In genomic region chr9:124859803-124860581, GRCh38 we compare ENCODE assay signal across 11 cellular contexts. TPM values are rescaled to one million over a fixed set of nuclear protein-coding genes. Genes with fewer than 3 reads are reported as not detected.
A peak's percentile ranks its signal among the peaks of the same experiment; 100 is the strongest.
DNase-seq lines count a peak whose midpoint lies in the region; ATAC-seq, FAIRE-seq and TF ChIP-seq lines count a peak whose summit lies in the region.
"Had no signal": no experiment of that assay in that cellular context is flagged by ENCODE, and none has a peak within 500 bp of the region (broad histone marks: within the 10 kb centered on the region; RNA-seq: fewer than 3 reads in every experiment).

No MANE protein-coding gene starts in this region.

- H3K27me3 Mint-ChIP-seq in HFFc6 (ENCODE audit: insufficient read depth) = peaks cover under 1% of the 10 kb centered on the region; the same call in 1 of the 2 replicates
- H3K27me3 Mint-ChIP-seq in activated naive CD8-positive, alpha-beta T cell treated with anti-CD3 and anti-CD28 coated beads, Interleukin-2, amount 50 U/mL, for 24 hours = no peaks in the 10 kb centered on the region

- ATAC-seq in A549 (no peak), lower lobe of right lung (no peak), HG03354 (IDR thresholded peaks at IDR 0.05; ENCODE audit: poor library complexity, severe bottlenecking, unreplicated experiment) (no peak), GM18861 (IDR thresholded peaks at IDR 0.05; ENCODE audit: unreplicated experiment) (no peak), HG03571 (IDR thresholded peaks at IDR 0.05; ENCODE audit: unreplicated experiment) (no peak)
- no peak for ATAC-seq in activated naive CD8-positive, alpha-beta T cell treated with anti-CD3 and anti-CD28 coated beads, Interleukin-2, amount 50 U/mL, for 24 hours

- H3K27ac Mint-ChIP-seq in HFFc6 = peak overlapping the region; percentile 87
- H3K27ac Mint-ChIP-seq in activated naive CD8-positive, alpha-beta T cell treated with anti-CD3 and anti-CD28 coated beads, Interleukin-2, amount 50 U/mL, for 24 hours = peak overlapping the region; percentile 97

- H3K36me3 ChIP-seq in lower lobe of right lung = peaks cover 46% of the 10 kb centered on the region

- CTCF ChIA-PET in A549 (lab: Yijun Ruan, JAX) = interaction anchor here (0.6 to 43.0 kb wide), 8 partner anchors 9 to 404 kb away, joined by 3 to 2512 read pairs (median 5); partner anchors contain the start of genes NR6A1, OLFML2A and WDR38

- no peaks in the 10 kb centered on the region for H3K27me3 ChIP-seq in lower lobe of right lung (ENCODE audit: low read depth)

- no peak for FAIRE-seq in A549 (lab: Jason Lieb, UNC)

- TF ChIP-seq CTCF in A549 (IDR thresholded peaks at IDR 0.05) (no peak), HFFc6 (IDR thresholded peaks at IDR 0.05) (no peak; the same call in 1 of the 2 replicates), lower lobe of right lung (IDR thresholded peaks at IDR 0.05) (no peak), lower leg skin (IDR thresholded peaks at IDR 0.05) (no peak)

- H3K36me3 Mint-ChIP-seq in HFFc6 (ENCODE audit: low read depth) = peaks cover 32% of the 10 kb centered on the region
- peaks cover 47% of the 10 kb centered on the region for H3K36me3 Mint-ChIP-seq in activated naive CD8-positive, alpha-beta T cell treated with anti-CD3 and anti-CD28 coated beads, Interleukin-2, amount 50 U/mL, for 24 hours (ENCODE audit: low read depth)

- H3K4me1 ChIP-seq in A549 (peaks cover 48% of the 10 kb centered on the region), lower lobe of right lung (peaks cover 40% of the 10 kb centered on the region)

- H3K9me3 ChIP-seq in A549 = no peaks in the 10 kb centered on the region
- no peaks in the 10 kb centered on the region for H3K9me3 ChIP-seq in lower lobe of right lung

- H3K4me1 Mint-ChIP-seq in HFFc6 (ENCODE audit: low read depth) = peaks cover 30% of the 10 kb centered on the region
- H3K4me1 Mint-ChIP-seq in activated naive CD8-positive, alpha-beta T cell treated with anti-CD3 and anti-CD28 coated beads, Interleukin-2, amount 50 U/mL, for 24 hours = peaks cover 48% of the 10 kb centered on the region

- TF ChIP-seq RAD21 in A549 (conservative IDR thresholded peaks at IDR 0.05 in 1 of 2, IDR thresholded peaks at IDR 0.05 in 1 of 2) = no peak

- no peaks in the 10 kb centered on the region for H3K9me3 Mint-ChIP-seq in HFFc6
- no peaks in the 10 kb centered on the region for H3K9me3 Mint-ChIP-seq in activated naive CD8-positive, alpha-beta T cell treated with anti-CD3 and anti-CD28 coated beads, Interleukin-2, amount 50 U/mL, for 24 hours

- intact Hi-C loops in lower lobe of right lung (cut with DNase I) = no loop called here
- intact Hi-C loops in lower leg skin (cut with DNase I; ENCODE audit: low total_unique reads) = no loop called here

- peak overlapping the region; percentile 89 to 93; a peak in 5 of 6 replicates for H3K27ac ChIP-seq in A549
- no peak overlapping the region for H3K27ac ChIP-seq in lower lobe of right lung

- WGBS in A549 (ENCODE audit: missing lambda C conversion rate) = 65% methylated on average over 10 of the region's 10 CpGs
- WGBS in lower leg skin, 2 donors = 48 to 52% methylated on average over 10 of the region's 10 CpGs

- H3K4me2 ChIP-seq in A549 = peak overlapping the region; percentile 96

- H3K4me3 ChIP-seq in A549 (peak overlapping the region; percentile 85), lower lobe of right lung (peak overlapping the region; percentile 89), lower leg skin (ENCODE audit: low read depth, poor library complexity, severe bottlenecking) (no peak overlapping the region)

- DNase-seq in A549 (ENCODE audit: low read depth in 1 of 2, low spot score in 1 of 2) (no peak), HFFc6 (no peak), lower lobe of right lung (no peak), lower leg skin (ENCODE audit: low spot score in 2 of 2) (no peak)
- no peak for DNase-seq in activated naive CD8-positive, alpha-beta T cell treated with anti-CD3 and anti-CD28 coated beads, Interleukin-2, amount 50 U/mL, for 24 hours
- DNase-seq: stimulated activated CD4-positive, alpha-beta T cell treated with anti-CD3 and anti-CD28 coated beads, Interleukin-15, amount 100 ng/mL, for 24 hours had no signal

- TF ChIP-seq POLR2A in A549 (IDR thresholded peaks at IDR 0.05; ENCODE audit: low read length) (no peak), lower leg skin (IDR thresholded peaks at IDR 0.05) (no peak)

- peak overlapping the region; percentile 88 for H3K4me3 Mint-ChIP-seq in HFFc6
- peak overlapping the region; percentile 93 for H3K4me3 Mint-ChIP-seq in activated naive CD8-positive, alpha-beta T cell treated with anti-CD3 and anti-CD28 coated beads, Interleukin-2, amount 50 U/mL, for 24 hours

- TF ChIP-seq EP300 in A549 (IDR thresholded peaks at IDR 0.05) = no peak

- POLR2A ChIA-PET in A549 (lab: Yijun Ruan, JAX) = interaction anchor here (1.5 kb wide), 1 partner anchor 9 kb away, joined by 3 read pairs; no protein-coding TSS in a partner anchor

TF ChIP-seq in A549, 52 proteins besides CTCF, POLR2A, EP300 and RAD21 (continues in another document):
- TF ChIP-seq ESRRA (IDR thresholded peaks at IDR 0.05; ENCODE audit: borderline replicate concordance, low read length) (no peak), PHF8 (IDR thresholded peaks at IDR 0.05; ENCODE audit: borderline replicate concordance, low read depth) (no peak), HOXA7 (CRISPR knock-in tag; IDR thresholded peaks at IDR 0.05) (no peak), HES2 (IDR thresholded peaks at IDR 0.05) (no peak), RFX5 (IDR thresholded peaks at IDR 0.05) (no peak), MAZ (IDR thresholded peaks at IDR 0.05; ENCODE audit: borderline replicate concordance, low read depth, low read length) (no peak), TFCP2L1 (CRISPR knock-in tag; IDR thresholded peaks at IDR 0.05) (no peak), BHLHE40 (IDR thresholded peaks at IDR 0.05; ENCODE audit: low read depth, low read length) (no peak), FOXS1 (CRISPR knock-in tag; IDR thresholded peaks at IDR 0.05) (no peak), NR3C1 (IDR thresholded peaks at IDR 0.05) (no peak), USF2 (IDR thresholded peaks at IDR 0.05) (no peak), BCL3 (IDR thresholded peaks at IDR 0.05) (no peak), ZC3H11A (IDR thresholded peaks at IDR 0.05) (no peak), CHD2 (IDR thresholded peaks at IDR 0.05; ENCODE audit: low read length, partially characterized antibody) (no peak), HEYL (CRISPR knock-in tag; IDR thresholded peaks at IDR 0.05) (no peak), FOSB (CRISPR knock-in tag; IDR thresholded peaks at IDR 0.05) (no peak), ZFP36 (IDR thresholded peaks at IDR 0.05; ENCODE audit: borderline replicate concordance, partially characterized antibody) (no peak), FOSL2 (IDR thresholded peaks at IDR 0.05) (no peak), FOSL2 (CRISPR knock-in tag; IDR thresholded peaks at IDR 0.05) (no peak)

RNA-seq across cellular contexts. Expression of gene RPL35, which starts 1.8 kb away (rescaled TPM):
- 3,076 and 3,452 TPM in 2 replicates for polyA plus RNA-seq in A549 (2011; rRNA removed)
- 3,719 and 4,748 TPM in 2 replicates for polyA plus RNA-seq in A549 (2012; cell fraction: cytosol; rRNA removed)
- 1,546 and 2,457 TPM in 2 replicates for polyA plus RNA-seq in A549 (2012; cell fraction: nucleus; rRNA removed)
- 2,179 to 2,449 TPM (median 2,307 TPM) in 3 replicates for polyA plus RNA-seq in A549 (2017; fragmentation: RNase III; extraction: RNeasy Plus Mini Kit Qiagen cat#74134 plus additional on column Dnase treatment)
- 258 and 279 TPM in 2 replicates for polyA minus RNA-seq in A549 (2011; rRNA and poly(A)+ RNA removed)
- total RNA-seq in HFFc6 (2021; fragmentation: NEBNext Ultra II Directional; extraction: Animal tissue kit (Norgen Biotek cat#: 25700)) = 1,000 to 10,000 TPM; 1,470 to 1,706 (median 1,550) TPM
- total RNA-seq in lower lobe of right lung = 812 TPM
- 1,000 to 10,000 TPM; 2,721 to 5,210 (median 3,159) TPM for total RNA-seq in lower leg skin

RNA-seq across cellular contexts. Expression of gene ARPC5L, which starts 1.9 kb away (rescaled TPM):
- polyA plus RNA-seq in A549 (2011; rRNA removed) (44.9 and 62.8 TPM in 2 replicates), A549 (2017; fragmentation: RNase III; extraction: RNeasy Plus Mini Kit Qiagen cat#74134 plus additional on column Dnase treatment) (59.4 to 65.6 TPM (median 59.9 TPM) in 3 replicates)
- 56.5 and 64.9 TPM in 2 replicates for polyA plus RNA-seq in A549 (2012; cell fraction: cytosol; rRNA removed)
- polyA plus RNA-seq in A549 (2012; cell fraction: nucleus; rRNA removed) = 35.2 and 46.8 TPM in 2 replicates
- polyA minus RNA-seq in A549 (2011; rRNA and poly(A)+ RNA removed) = 13.2 and 17.5 TPM in 2 replicates
- total RNA-seq in HFFc6 (2021; fragmentation: NEBNext Ultra II Directional; extraction: Animal tissue kit (Norgen Biotek cat#: 25700)) = 10 to 100 TPM; 39.0 to 55.9 (median 44.7) TPM
- total RNA-seq in lower lobe of right lung (33.2 TPM), lower leg skin (10 to 100 TPM; 34.8 to 45.5 (median 42.3) TPM)

RNA-seq across cellular contexts. Expression of gene WDR38, which starts 6.7 kb away (rescaled TPM):
- polyA plus RNA-seq in A549 (2011; rRNA removed) (not detected in 2 replicates), A549 (2017; fragmentation: RNase III; extraction: RNeasy Plus Mini Kit Qiagen cat#74134 plus additional on column Dnase treatment) (0.12 TPM in 1 of 3 replicates, not detected in the others)
- 0.04 and 0.05 TPM in 2 replicates for polyA plus RNA-seq in A549 (2012; cell fraction: cytosol; rRNA removed)
- polyA plus RNA-seq in A549 (2012; cell fraction: nucleus; rRNA removed) = 0.07 TPM in 1 of 2 replicates, not detected in the other
- polyA minus RNA-seq in A549 (2011; rRNA and poly(A)+ RNA removed) = not detected in 2 replicates
- total RNA-seq in HFFc6 (2021; fragmentation: NEBNext Ultra II Directional; extraction: Animal tissue kit (Norgen Biotek cat#: 25700)) = not detected
- total RNA-seq in lower lobe of right lung (6.6 TPM), lower leg skin (not detected)
- total RNA-seq: LHCN-M2 had no signal
- polyA plus RNA-seq: adipose tissue had no signal
